ENCODE assay signal across 1 cellular context in genomic region chr10:114749014-114749413, GRCh38.
A peak's percentile ranks its signal among the peaks of the same experiment; 100 is the strongest.
TF ChIP-seq lines count a peak whose summit lies in the region.

No MANE protein-coding gene starts in this region.

TF ChIP-seq in IMR-90, 13 proteins besides CTCF, POLR2A, EP300 and RAD21 (continued from another document):
- TF ChIP-seq CEBPB (IDR thresholded peaks at IDR 0.05; ENCODE audit: low read depth, low read length): peak; percentile 35; the same call in 1 of the 2 replicates
- TF ChIP-seq BHLHE40 (IDR thresholded peaks at IDR 0.05; ENCODE audit: low read depth, low read length): no peak
TF ChIP-seq in IMR-90: peak in this region for 1.
